Comparison of ENCODE assay signal across 16 cellular contexts in genomic region chr22:32448980-32449379, GRCh38. TPM values are rescaled to one million over a fixed set of nuclear protein-coding genes. Genes with fewer than 3 reads are reported as not detected.
"Had no signal": no experiment of that assay in that cellular context is flagged by ENCODE, and none has a peak within 500 bp of the region (broad histone marks: within the 10 kb centered on the region; RNA-seq: fewer than 3 reads in every experiment).

No MANE protein-coding gene starts in this region.

- H3K9me3 ChIP-seq: ovary, sigmoid colon, thoracic aorta, uterus had no signal

- H3K27ac ChIP-seq: brain microvascular endothelial cell, ovary, sigmoid colon, thoracic aorta, uterus had no signal

- H3K36me3 ChIP-seq: brain microvascular endothelial cell, ovary, sigmoid colon, thoracic aorta, uterus had no signal

- H3K27me3 ChIP-seq: brain microvascular endothelial cell, ovary, sigmoid colon, uterus had no signal

- DNase-seq: activated CD4-positive, alpha-beta T cell treated with anti-CD3 and anti-CD28 coated beads, Interleukin-2, amount 10 ng/mL, durations not matched to agents 7 days and 5 days; activated naive CD8-positive, alpha-beta T cell treated with anti-CD3 and anti-CD28 coated beads, Interleukin-2, amount 10 ng/mL, durations not matched to agents 7 days and 5 days; anterior cingulate cortex; brain microvascular endothelial cell; cerebellar nuclear complex; effector CD8-positive, alpha-beta T cell; foreskin melanocyte; naive B cell; ovary; sigmoid colon; stimulated activated CD4-positive, alpha-beta T cell treated with anti-CD3 and anti-CD28 coated beads, Interleukin-12 subunit alpha, Interleukin-12 subunit beta, amount 100 ng/mL, for 4 hours; stimulated activated CD4-positive, alpha-beta T cell treated with anti-CD3 and anti-CD28 coated beads, Interleukin-2, amount 100 ng/mL, for 24 hours; T-helper 9 cell; uterus had no signal

- H3K4me3 ChIP-seq: ovary, sigmoid colon, thoracic aorta, uterus had no signal

- H3K4me1 ChIP-seq: sigmoid colon, uterus had no signal

RNA-seq across cellular contexts. Expression of gene BPIFC, which starts 15.3 kb away (rescaled TPM):
- polyA plus RNA-seq: fibroblast of lung, ovary, sigmoid colon had no signal
